Comparison of ENCODE assay signal across 1 cellular context in the genomic region with DNA sequence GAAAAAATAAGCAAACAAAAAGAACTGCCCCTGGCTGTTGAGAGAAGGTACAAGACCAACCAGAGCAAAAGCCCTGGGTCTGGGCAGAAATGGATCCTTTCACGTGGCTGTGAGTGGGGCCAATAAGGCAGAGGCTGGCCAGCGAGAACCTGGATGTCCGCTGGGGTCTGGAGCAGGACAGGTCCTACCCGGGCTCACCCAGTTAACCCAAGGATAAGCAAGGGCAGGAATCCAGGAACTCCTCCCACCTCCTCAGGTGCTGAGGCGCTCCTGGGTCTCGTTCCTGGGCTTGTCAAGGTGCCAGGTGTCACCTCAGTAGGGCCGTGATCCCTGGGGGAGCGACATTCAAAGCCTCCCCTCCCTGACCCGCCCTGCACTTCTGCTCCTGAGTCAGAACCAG.
TF ChIP-seq lines count a peak whose summit lies in the region.

No MANE protein-coding gene starts in this region.

TF ChIP-seq in GM23338, 12 proteins besides CTCF, POLR2A, EP300 and RAD21:
- no peak for TF ChIP-seq EZH2phosphoT487 (IDR thresholded peaks at IDR 0.05; ENCODE audit: unreplicated experiment)
- no peak for TF ChIP-seq POLR2AphosphoS5 (IDR thresholded peaks at IDR 0.05; ENCODE audit: low read depth)
- TF ChIP-seq, protein P1, sequence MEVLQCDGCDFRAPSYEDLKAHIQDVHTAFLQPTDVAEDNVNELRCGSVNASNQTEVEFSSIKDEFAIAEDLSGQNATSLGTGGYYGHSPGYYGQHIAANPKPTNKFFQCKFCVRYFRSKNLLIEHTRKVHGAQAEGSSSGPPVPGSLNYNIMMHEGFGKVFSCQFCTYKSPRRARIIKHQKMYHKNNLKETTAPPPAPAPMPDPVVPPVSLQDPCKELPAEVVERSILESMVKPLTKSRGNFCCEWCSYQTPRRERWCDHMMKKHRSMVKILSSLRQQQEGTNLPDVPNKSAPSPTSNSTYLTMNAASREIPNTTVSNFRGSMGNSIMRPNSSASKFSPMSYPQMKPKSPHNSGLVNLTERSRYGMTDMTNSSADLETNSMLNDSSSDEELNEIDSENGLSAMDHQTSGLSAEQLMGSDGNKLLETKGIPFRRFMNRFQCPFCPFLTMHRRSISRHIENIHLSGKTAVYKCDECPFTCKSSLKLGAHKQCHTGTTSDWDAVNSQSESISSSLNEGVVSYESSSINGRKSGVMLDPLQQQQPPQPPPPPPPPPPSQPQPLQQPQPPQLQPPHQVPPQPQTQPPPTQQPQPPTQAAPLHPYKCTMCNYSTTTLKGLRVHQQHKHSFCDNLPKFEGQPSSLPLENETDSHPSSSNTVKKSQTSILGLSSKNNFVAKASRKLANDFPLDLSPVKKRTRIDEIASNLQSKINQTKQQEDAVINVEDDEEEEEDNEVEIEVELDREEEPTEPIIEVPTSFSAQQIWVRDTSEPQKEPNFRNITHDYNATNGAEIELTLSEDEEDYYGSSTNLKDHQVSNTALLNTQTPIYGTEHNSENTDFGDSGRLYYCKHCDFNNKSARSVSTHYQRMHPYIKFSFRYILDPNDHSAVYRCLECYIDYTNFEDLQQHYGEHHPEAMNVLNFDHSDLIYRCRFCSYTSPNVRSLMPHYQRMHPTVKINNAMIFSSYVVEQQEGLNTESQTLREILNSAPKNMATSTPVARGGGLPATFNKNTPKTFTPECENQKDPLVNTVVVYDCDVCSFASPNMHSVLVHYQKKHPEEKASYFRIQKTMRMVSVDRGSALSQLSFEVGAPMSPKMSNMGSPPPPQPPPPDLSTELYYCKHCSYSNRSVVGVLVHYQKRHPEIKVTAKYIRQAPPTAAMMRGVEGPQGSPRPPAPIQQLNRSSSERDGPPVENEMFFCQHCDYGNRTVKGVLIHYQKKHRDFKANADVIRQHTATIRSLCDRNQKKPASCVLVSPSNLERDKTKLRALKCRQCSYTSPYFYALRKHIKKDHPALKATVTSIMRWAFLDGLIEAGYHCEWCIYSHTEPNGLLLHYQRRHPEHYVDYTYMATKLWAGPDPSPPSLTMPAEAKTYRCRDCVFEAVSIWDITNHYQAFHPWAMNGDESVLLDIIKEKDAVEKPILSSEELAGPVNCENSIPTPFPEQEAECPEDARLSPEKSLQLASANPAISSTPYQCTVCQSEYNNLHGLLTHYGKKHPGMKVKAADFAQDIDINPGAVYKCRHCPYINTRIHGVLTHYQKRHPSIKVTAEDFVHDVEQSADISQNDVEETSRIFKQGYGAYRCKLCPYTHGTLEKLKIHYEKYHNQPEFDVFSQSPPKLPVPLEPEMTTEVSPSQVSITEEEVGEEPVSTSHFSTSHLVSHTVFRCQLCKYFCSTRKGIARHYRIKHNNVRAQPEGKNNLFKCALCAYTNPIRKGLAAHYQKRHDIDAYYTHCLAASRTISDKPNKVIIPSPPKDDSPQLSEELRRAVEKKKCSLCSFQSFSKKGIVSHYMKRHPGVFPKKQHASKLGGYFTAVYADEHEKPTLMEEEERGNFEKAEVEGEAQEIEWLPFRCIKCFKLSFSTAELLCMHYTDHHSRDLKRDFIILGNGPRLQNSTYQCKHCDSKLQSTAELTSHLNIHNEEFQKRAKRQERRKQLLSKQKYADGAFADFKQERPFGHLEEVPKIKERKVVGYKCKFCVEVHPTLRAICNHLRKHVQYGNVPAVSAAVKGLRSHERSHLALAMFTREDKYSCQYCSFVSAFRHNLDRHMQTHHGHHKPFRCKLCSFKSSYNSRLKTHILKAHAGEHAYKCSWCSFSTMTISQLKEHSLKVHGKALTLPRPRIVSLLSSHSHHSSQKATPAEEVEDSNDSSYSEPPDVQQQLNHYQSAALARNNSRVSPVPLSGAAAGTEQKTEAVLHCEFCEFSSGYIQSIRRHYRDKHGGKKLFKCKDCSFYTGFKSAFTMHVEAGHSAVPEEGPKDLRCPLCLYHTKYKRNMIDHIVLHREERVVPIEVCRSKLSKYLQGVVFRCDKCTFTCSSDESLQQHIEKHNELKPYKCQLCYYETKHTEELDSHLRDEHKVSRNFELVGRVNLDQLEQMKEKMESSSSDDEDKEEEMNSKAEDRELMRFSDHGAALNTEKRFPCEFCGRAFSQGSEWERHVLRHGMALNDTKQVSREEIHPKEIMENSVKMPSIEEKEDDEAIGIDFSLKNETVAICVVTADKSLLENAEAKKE (CRISPR knock-in tag; IDR thresholded peaks at IDR 0.05), result no peak
- no peak for TF ChIP-seq STAT1 (IDR thresholded peaks at IDR 0.05; ENCODE audit: unreplicated experiment)
- no peak for TF ChIP-seq CREB1 (CRISPR knock-in tag; IDR thresholded peaks at IDR 0.05; ENCODE audit: low read depth)
- no peak for TF ChIP-seq EZH2 (IDR thresholded peaks at IDR 0.05; ENCODE audit: low read depth, unreplicated experiment)
- no peak for TF ChIP-seq ZNF114 (CRISPR knock-in tag; IDR thresholded peaks at IDR 0.05)
- TF ChIP-seq NANOG (IDR thresholded peaks at IDR 0.05; ENCODE audit: borderline replicate concordance), result no peak
- TF ChIP-seq, protein P2, sequence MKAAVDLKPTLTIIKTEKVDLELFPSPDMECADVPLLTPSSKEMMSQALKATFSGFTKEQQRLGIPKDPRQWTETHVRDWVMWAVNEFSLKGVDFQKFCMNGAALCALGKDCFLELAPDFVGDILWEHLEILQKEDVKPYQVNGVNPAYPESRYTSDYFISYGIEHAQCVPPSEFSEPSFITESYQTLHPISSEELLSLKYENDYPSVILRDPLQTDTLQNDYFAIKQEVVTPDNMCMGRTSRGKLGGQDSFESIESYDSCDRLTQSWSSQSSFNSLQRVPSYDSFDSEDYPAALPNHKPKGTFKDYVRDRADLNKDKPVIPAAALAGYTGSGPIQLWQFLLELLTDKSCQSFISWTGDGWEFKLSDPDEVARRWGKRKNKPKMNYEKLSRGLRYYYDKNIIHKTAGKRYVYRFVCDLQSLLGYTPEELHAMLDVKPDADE (IDR thresholded peaks at IDR 0.05), result no peak
- no peak for TF ChIP-seq ZNF331 (CRISPR knock-in tag; IDR thresholded peaks at IDR 0.05; ENCODE audit: low read depth)
- no peak for TF ChIP-seq JUNB (IDR thresholded peaks at IDR 0.05; ENCODE audit: unreplicated experiment)
- TF ChIP-seq, protein P3, sequence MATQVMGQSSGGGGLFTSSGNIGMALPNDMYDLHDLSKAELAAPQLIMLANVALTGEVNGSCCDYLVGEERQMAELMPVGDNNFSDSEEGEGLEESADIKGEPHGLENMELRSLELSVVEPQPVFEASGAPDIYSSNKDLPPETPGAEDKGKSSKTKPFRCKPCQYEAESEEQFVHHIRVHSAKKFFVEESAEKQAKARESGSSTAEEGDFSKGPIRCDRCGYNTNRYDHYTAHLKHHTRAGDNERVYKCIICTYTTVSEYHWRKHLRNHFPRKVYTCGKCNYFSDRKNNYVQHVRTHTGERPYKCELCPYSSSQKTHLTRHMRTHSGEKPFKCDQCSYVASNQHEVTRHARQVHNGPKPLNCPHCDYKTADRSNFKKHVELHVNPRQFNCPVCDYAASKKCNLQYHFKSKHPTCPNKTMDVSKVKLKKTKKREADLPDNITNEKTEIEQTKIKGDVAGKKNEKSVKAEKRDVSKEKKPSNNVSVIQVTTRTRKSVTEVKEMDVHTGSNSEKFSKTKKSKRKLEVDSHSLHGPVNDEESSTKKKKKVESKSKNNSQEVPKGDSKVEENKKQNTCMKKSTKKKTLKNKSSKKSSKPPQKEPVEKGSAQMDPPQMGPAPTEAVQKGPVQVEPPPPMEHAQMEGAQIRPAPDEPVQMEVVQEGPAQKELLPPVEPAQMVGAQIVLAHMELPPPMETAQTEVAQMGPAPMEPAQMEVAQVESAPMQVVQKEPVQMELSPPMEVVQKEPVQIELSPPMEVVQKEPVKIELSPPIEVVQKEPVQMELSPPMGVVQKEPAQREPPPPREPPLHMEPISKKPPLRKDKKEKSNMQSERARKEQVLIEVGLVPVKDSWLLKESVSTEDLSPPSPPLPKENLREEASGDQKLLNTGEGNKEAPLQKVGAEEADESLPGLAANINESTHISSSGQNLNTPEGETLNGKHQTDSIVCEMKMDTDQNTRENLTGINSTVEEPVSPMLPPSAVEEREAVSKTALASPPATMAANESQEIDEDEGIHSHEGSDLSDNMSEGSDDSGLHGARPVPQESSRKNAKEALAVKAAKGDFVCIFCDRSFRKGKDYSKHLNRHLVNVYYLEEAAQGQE (IDR thresholded peaks at IDR 0.05; ENCODE audit: unreplicated experiment), result no peak
